In the genomic region with DNA sequence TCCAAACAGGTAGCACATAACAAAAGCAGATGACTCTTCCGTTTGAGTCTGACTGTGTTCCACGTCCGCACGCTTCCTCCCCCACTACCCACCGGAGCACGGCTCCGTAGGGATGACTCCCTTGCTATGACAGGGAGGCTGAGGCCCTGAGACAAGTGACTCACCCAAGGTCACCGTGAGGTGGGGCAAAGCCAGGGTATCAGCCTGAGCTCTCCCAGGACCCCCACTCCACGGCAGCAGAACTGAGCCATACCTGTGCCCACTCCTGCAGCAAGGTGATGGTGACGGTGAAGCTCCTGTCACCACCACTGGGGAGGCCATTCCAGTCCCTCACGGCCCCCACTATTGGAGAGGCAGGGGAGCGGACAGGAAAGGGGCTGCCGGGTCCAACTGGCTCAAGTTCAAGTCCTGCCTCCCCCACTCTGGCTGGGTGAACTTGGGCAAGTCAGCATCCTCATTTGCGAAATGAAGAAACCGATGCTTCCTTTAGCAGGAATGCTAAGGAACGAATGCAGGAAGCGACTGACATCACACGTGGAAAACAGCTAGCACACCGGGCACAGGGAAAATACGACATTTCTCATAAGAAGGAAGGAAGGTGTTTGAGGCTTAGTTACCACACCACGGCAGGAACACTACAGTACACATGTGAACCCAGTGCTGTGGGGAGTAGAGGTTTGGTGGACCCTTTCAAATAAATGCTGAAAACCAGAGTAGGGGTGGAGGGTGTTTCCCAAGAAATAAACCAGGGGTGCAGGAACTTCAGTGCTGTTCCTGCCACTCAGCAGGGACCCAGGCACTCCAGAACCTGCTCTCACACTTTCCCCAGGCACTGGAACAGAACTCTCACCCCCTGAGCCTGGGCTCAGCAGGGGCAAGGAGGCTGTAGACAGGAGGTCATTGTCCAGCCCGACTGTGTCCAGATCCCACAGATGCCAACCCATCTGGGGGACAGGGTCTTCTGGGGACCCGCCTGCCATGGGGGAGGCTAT, we compare ENCODE assay signal across 1 cellular context.
TF ChIP-seq lines count a peak whose summit lies in the region.

No MANE protein-coding gene starts in this region.

TF ChIP-seq in GM23338, 12 proteins besides CTCF, POLR2A, EP300 and RAD21 (continued from another document):
- TF ChIP-seq ZNF462 (CRISPR knock-in tag; IDR thresholded peaks at IDR 0.05) (no peak), CREB1 (CRISPR knock-in tag; IDR thresholded peaks at IDR 0.05; ENCODE audit: low read depth) (no peak)
